In genomic region chr19:52336117-52336811, GRCh38 we compare ENCODE assay signal across 8 cellular contexts. TPM values are rescaled to one million over a fixed set of nuclear protein-coding genes. Genes with fewer than 3 reads are reported as not detected.
A peak's percentile ranks its signal among the peaks of the same experiment; 100 is the strongest.
DNase-seq lines count a peak whose midpoint lies in the region; TF ChIP-seq lines count a peak whose summit lies in the region.

Gene ZNF610 (plus strand): TSS chr19:52336243. CDS start chr19:52349173, 12,930 bp downstream.

- peak; percentile 69 for DNase-seq in AG04450 (ENCODE audit: low read depth, low spot score)
- DNase-seq in T-helper 1 cell: peak; percentile 72 to 84 (median 81)
- peak; percentile 12 for DNase-seq in amniotic stem cell (lab: John Stamatoyannopoulos, UW)
- peak; percentile 90 for DNase-seq in right atrium auricular region (ENCODE audit: low spot score)
- peak; percentile 97 for DNase-seq in posterior vena cava (ENCODE audit: low spot score)
- peak; percentile 76 to 81 for DNase-seq in tibial nerve (ENCODE audit: low spot score in 2 of 2)

- H3K9me3 ChIP-seq in AG04450 (ENCODE audit: control insufficient read depth, insufficient read depth, low read length) (peaks cover 54% of the 10 kb centered on the region), Loucy (ENCODE audit: insufficient read depth, low read depth, low read length) (peaks cover 17% of the 10 kb centered on the region; the same call in 1 of the 2 replicates), right atrium auricular region (peaks cover 14 to 35% of the 10 kb centered on the region in 2 donors), tibial nerve (peaks cover 0 to 35% (median 8%) of the 10 kb centered on the region in 4 donors)

- CTCF ChIA-PET in AG04450 (lab: Charles Lee): interaction anchor here (0.9 kb wide), 1 partner anchor 196 kb away, joined by 3 read pairs; the partner anchor contains the start of gene ZNF616

- no peak for TF ChIP-seq CTCF in AG04450 (IDR thresholded peaks at IDR 0.05; ENCODE audit: low read depth, low read length)
- no peak for TF ChIP-seq CTCF in Loucy (conservative IDR thresholded peaks at IDR 0.05; ENCODE audit: low read length)
- no peak for TF ChIP-seq CTCF in right atrium auricular region (IDR thresholded peaks at IDR 0.05)
- peak in 1 of 5 experiments; percentile 9 for TF ChIP-seq CTCF in tibial nerve (IDR thresholded peaks at IDR 0.05)

- 1% methylated on average over 46 to 57 of the region's 57 CpGs for WGBS in tibial nerve, 2 donors

- H3K27ac ChIP-seq in AG04450 (ENCODE audit: low read depth, low read length) (peak within 1 kb of the TSS; percentile 92), right atrium auricular region (peak within 1 kb of the TSS; percentile 71 to 79), tibial nerve (peak within 1 kb of the TSS; percentile 21 to 91 (median 84))

- H2AFZ ChIP-seq in Loucy (ENCODE audit: low read length): peak within 1 kb of the TSS; percentile 94

- H4K20me1 ChIP-seq in Loucy (ENCODE audit: insufficient read depth, low read length, poor library complexity, severe bottlenecking): no peaks in the 10 kb centered on the region

- POLR2A ChIA-PET in AG04450 (lab: Yijun Ruan, JAX): no interaction called here

- no peaks in the 10 kb centered on the region for H3F3A ChIP-seq in Loucy (ENCODE audit: low read depth)

- H3K4me1 ChIP-seq in Loucy (ENCODE audit: insufficient read depth, low read length, poor library complexity, severe bottlenecking) (peaks cover 8% of the 10 kb centered on the region), right atrium auricular region (peaks cover 0 to 9% of the 10 kb centered on the region in 2 donors), tibial nerve (peaks cover 0 to 11% (median 9%) of the 10 kb centered on the region in 4 donors)

- H3K27me3 ChIP-seq in AG04450 (ENCODE audit: control insufficient read depth, insufficient read depth, low read length) (no peaks in the 10 kb centered on the region), Loucy (ENCODE audit: insufficient read depth, low read length, poor library complexity, severe bottlenecking) (no peaks in the 10 kb centered on the region), right atrium auricular region (no peaks in the 10 kb centered on the region), tibial nerve (no peaks in the 10 kb centered on the region)

- peaks cover 23% of the 10 kb centered on the region for H3K79me2 ChIP-seq in Loucy (ENCODE audit: insufficient read depth, low read length)

- peak; percentile 64 to 81 for TF ChIP-seq EP300 in tibial nerve (IDR thresholded peaks at IDR 0.05)

- peak within 1 kb of the TSS; percentile 99 for H3K9ac ChIP-seq in Loucy (ENCODE audit: low read depth, low read length, poor library complexity, severe bottlenecking)

- peak within 1 kb of the TSS; percentile 86 for H3K4me3 ChIP-seq in AG04450 (ENCODE audit: low read depth, low read length)
- peak within 1 kb of the TSS; percentile 97 for H3K4me3 ChIP-seq in Loucy (ENCODE audit: low read length, poor library complexity, severe bottlenecking)
- H3K4me3 ChIP-seq in right atrium auricular region: peak within 1 kb of the TSS; percentile 66 to 90
- peak within 1 kb of the TSS; percentile 55 to 88 (median 74) for H3K4me3 ChIP-seq in tibial nerve

- H3K9me2 ChIP-seq in Loucy (replicated peaks; ENCODE audit: low read depth, low read length): no peaks in the 10 kb centered on the region

- peak within 1 kb of the TSS; percentile 91 for H3K4me2 ChIP-seq in Loucy (ENCODE audit: low read depth, low read length, poor library complexity, severe bottlenecking)

- intact Hi-C loops in posterior vena cava (cut with DNase I): no loop called here

- no peaks in the 10 kb centered on the region for H3K36me3 ChIP-seq in Loucy (ENCODE audit: insufficient read depth, low read length)
- no peaks in the 10 kb centered on the region for H3K36me3 ChIP-seq in right atrium auricular region
- peaks cover 0 to 38% (median 0%) of the 10 kb centered on the region in 3 donors for H3K36me3 ChIP-seq in tibial nerve

- TF ChIP-seq POLR2A in GM19193 (IDR thresholded peaks at IDR 0.05; ENCODE audit: extremely low read depth, insufficient read depth, insufficient read length): peak; percentile 66
- peak; percentile 16 to 53 for TF ChIP-seq POLR2A in tibial nerve (IDR thresholded peaks at IDR 0.05)

RNA-seq across cellular contexts. Expression of gene ZNF610, which starts in this region (rescaled TPM):
- 4.4 and 5.5 TPM in 2 replicates for polyA plus RNA-seq in AG04450 (2011; rRNA removed)
- 5.1 and 7.6 TPM in 2 replicates for polyA minus RNA-seq in AG04450 (2011; rRNA and poly(A)+ RNA removed)
- total RNA-seq in right atrium auricular region (1 to 10 TPM; 1.9 to 7.1 TPM), posterior vena cava (1 to 10 TPM in 1 of 2 donors, under 1 TPM in 1; 0.76 to 1.1 TPM), tibial nerve (1 to 10 TPM; 2.7 to 7.2 (median 3.3) TPM)

Comparison
In these comparisons a context has a peak if more than half of its experiments do, and no peak if none do; other contexts are left out.
1. Peak in every context shown above with its lines: DNase-seq, H3K4me3 ChIP-seq and H3K27ac ChIP-seq.
2. DNase-seq: peak in every context shown above with its lines; median percentile 97 in posterior vena cava; 90 in right atrium auricular region; 81 in T-helper 1 cell; 78 in tibial nerve; 69 in AG04450; 12 in amniotic stem cell.